18 cellular contexts compared by ENCODE assay signal in genomic region chr3:23879485-23879884, GRCh38.
"Had no signal": no experiment of that assay in that cellular context is flagged by ENCODE, and none has a peak within 500 bp of the region (broad histone marks: within the 10 kb centered on the region; RNA-seq: fewer than 3 reads in every experiment).

No MANE protein-coding gene starts in this region.

- H3K4me1 ChIP-seq: SJCRH30 had no signal

- DNase-seq: KBM-7, NCI-H1092, NCI-H1105 treated with DMSO at 0.1 percent for 48 hours, NCI-H1417 treated with DMSO at 0.1 percent for 48 hours, NCI-H146, NCI-H1694 treated with DMSO at 0.1 percent for 48 hours, NCI-H1930, NCI-H2081, NCI-H2107, NCI-H2227 treated with DMSO at 0.1 percent for 48 hours, NCI-H524, NCI-H526 treated with DMSO at 0.1 percent for 48 hours, NCI-H774, RPMI8226, SHP77 treated with DMSO at 0.1 percent for 48 hours, SJCRH30 had no signal

- ATAC-seq: SK-N-SH treated with all-trans-retinoic acid at 6 μM for 48 hours had no signal

- FAIRE-seq: RCC 7860 had no signal

- H3K27me3 ChIP-seq: SJCRH30 had no signal

- H3K27ac ChIP-seq: SJCRH30 had no signal

- H3K9me3 ChIP-seq: SJCRH30 had no signal

- H3K4me3 ChIP-seq: SJCRH30 had no signal
